ENCODE assay signal across 8 cellular contexts in the genomic region with DNA sequence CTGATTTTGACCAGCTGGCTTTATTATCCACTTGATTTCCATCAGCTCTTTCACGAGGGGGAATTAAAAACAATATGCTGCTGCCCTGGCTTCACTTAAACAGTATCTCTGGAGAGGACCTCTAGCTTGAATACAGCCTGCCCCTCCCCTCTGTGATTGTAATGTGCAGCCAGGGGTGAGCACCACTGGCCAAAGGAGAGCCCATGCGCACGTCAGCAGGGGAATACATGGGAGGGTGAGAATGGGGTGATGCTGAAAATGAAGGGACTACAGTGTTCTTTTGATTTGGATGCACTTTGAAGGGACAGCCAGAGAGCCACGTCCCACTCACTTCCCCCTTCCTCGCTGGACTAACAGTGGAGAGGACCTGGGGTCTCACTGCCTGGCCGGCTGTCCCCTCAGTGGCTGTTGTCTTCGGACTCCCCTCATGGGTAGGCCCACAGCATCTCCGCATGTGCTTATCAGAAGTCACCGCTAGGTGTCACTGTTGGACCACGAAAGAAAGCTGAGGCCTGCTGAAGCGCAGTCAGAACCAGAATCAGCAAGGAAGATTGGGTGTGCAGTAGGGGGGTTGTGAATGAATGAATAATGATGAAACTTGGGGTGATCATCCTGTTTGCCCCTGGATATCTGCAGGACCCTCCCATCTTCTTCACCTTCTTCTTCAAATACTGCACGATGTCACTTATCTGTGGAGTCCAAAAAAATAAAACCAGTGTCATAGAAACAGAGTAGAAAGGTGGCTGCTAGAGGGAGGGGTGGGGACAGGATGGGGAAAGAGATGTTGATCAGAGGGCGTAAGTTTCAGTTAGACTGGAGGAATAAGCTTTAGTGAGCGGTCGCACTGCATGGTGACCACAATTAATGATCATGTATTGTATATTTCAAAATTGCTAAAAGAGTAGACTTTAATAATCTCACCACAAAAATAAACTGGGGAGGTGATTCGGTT. TPM values are rescaled to one million over a fixed set of nuclear protein-coding genes. Genes with fewer than 3 reads are reported as not detected.
DNase-seq lines count a peak whose midpoint lies in the region; ATAC-seq and TF ChIP-seq lines count a peak whose summit lies in the region.

No MANE protein-coding gene starts in this region.

- peak overlapping the region; percentile 59 for H3K27ac Mint-ChIP-seq in chondrocyte (ENCODE audit: unreplicated experiment)

- no peaks in the 10 kb centered on the region for H3K9me3 Mint-ChIP-seq in chondrocyte (ENCODE audit: low read depth)

- 36% methylated on average over 16 of the region's 16 CpGs for WGBS in liver

- peak; percentile 83 to 96 for TF ChIP-seq RAD21 in liver (IDR thresholded peaks at IDR 0.05)

- H3K27ac ChIP-seq in 22Rv1 (no peak overlapping the region), liver (ENCODE audit: low read depth in 1 of 2, low read length in 2 of 2) (no peak overlapping the region)

- H3K9ac ChIP-seq in liver (ENCODE audit: low read depth in 1 of 2, low read length in 2 of 2), result no peak overlapping the region

- H3K4me1 Mint-ChIP-seq in chondrocyte (ENCODE audit: low read depth), result peaks cover 12% of the 10 kb centered on the region

- H3K27me3 ChIP-seq in liver (ENCODE audit: control insufficient read depth in 4 of 4, insufficient read depth in 4 of 4, low read length in 3 of 4), result peaks cover 0 to 2% (median 0%) of the 10 kb centered on the region in 4 donors

- H3K36me3 ChIP-seq in liver (ENCODE audit: control insufficient read depth in 4 of 4, insufficient read depth in 3 of 4, low read depth in 1 of 4, low read length in 3 of 4), result no peaks in the 10 kb centered on the region

- H3K36me3 Mint-ChIP-seq in chondrocyte (ENCODE audit: low read depth), result no peaks in the 10 kb centered on the region

- peak; percentile 23 for TF ChIP-seq CTCF in 22Rv1 (IDR thresholded peaks at IDR 0.05)
- peak; percentile 94 for TF ChIP-seq CTCF in GM13977 (IDR thresholded peaks at IDR 0.05; ENCODE audit: extremely low read depth, insufficient read depth, missing control alignments)
- peak; percentile 88 for TF ChIP-seq CTCF in chondrocyte (IDR thresholded peaks at IDR 0.05)
- TF ChIP-seq CTCF in liver (IDR thresholded peaks at IDR 0.05; ENCODE audit: low read depth, low read length, missing input control), result peak; percentile 78

- in situ Hi-C loops in GM13977 (cut with MboI; ENCODE audit: low pct_unique_long_range_greater_than_20kb, low sequenced_read_pairs, unreplicated experiment), result loop anchor here (10.0 to 25.0 kb wide), 2 partner anchors 423 to 945 kb away; partner anchors contain the start of gene MID1

- H3K27me3 Mint-ChIP-seq in chondrocyte (ENCODE audit: low read depth), result no peaks in the 10 kb centered on the region

- no peaks in the 10 kb centered on the region for H3K9me3 ChIP-seq in liver (ENCODE audit: control insufficient read depth in 4 of 4, low read length in 3 of 4)

- ATAC-seq in HG02938 (IDR thresholded peaks at IDR 0.05; ENCODE audit: unreplicated experiment), result peak; percentile 84

- no peak overlapping the region for H3K4me3 Mint-ChIP-seq in chondrocyte (ENCODE audit: unreplicated experiment)

- H3K4me3 ChIP-seq in liver (ENCODE audit: low read depth in 1 of 3, low read length in 3 of 3), result no peak overlapping the region

- no peaks in the 10 kb centered on the region for H3K4me1 ChIP-seq in liver (ENCODE audit: control insufficient read depth in 4 of 4, insufficient read depth in 4 of 4, low read length in 3 of 4)

- peak; percentile 64 for DNase-seq in GM13977 (ENCODE audit: low spot score)
- DNase-seq in NCI-H2227 (lab: John Stamatoyannopoulos, UW; ENCODE audit: unreplicated experiment), result peak; percentile 90
- peak; percentile 51 to 85 for DNase-seq in activated CD4-positive, alpha-beta T cell treated with anti-CD3 and anti-CD28 coated beads for 4 hours
- no peak for DNase-seq in chondrocyte (ENCODE audit: low spot score)
- DNase-seq in stimulated activated CD4-positive, alpha-beta T cell treated with anti-CD3 and anti-CD28 coated beads, TNF-alpha, amount 100 ng/mL, for 1 hour (ENCODE audit: low read depth in 3 of 3, low spot score in 1 of 3), result peak; percentile 3 to 67 (median 52)

TF ChIP-seq in liver, 16 proteins besides CTCF, POLR2A, EP300 and RAD21:
- no peak for TF ChIP-seq RXRA (IDR thresholded peaks at IDR 0.05)
- TF ChIP-seq NR2F2 (IDR thresholded peaks at IDR 0.05), result no peak
- TF ChIP-seq, protein P1, sequence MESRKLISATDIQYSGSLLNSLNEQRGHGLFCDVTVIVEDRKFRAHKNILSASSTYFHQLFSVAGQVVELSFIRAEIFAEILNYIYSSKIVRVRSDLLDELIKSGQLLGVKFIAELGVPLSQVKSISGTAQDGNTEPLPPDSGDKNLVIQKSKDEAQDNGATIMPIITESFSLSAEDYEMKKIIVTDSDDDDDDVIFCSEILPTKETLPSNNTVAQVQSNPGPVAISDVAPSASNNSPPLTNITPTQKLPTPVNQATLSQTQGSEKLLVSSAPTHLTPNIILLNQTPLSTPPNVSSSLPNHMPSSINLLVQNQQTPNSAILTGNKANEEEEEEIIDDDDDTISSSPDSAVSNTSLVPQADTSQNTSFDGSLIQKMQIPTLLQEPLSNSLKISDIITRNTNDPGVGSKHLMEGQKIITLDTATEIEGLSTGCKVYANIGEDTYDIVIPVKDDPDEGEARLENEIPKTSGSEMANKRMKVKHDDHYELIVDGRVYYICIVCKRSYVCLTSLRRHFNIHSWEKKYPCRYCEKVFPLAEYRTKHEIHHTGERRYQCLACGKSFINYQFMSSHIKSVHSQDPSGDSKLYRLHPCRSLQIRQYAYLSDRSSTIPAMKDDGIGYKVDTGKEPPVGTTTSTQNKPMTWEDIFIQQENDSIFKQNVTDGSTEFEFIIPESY (IDR thresholded peaks at IDR 0.05), result no peak
- no peak for TF ChIP-seq SP1 (IDR thresholded peaks at IDR 0.05)
- no peak for TF ChIP-seq GABPA (IDR thresholded peaks at IDR 0.05 in 1 of 2, conservative IDR thresholded peaks at IDR 0.05 in 1 of 2)
- TF ChIP-seq FOXA1 (IDR thresholded peaks at IDR 0.05), result no peak
- TF ChIP-seq, protein P2, sequence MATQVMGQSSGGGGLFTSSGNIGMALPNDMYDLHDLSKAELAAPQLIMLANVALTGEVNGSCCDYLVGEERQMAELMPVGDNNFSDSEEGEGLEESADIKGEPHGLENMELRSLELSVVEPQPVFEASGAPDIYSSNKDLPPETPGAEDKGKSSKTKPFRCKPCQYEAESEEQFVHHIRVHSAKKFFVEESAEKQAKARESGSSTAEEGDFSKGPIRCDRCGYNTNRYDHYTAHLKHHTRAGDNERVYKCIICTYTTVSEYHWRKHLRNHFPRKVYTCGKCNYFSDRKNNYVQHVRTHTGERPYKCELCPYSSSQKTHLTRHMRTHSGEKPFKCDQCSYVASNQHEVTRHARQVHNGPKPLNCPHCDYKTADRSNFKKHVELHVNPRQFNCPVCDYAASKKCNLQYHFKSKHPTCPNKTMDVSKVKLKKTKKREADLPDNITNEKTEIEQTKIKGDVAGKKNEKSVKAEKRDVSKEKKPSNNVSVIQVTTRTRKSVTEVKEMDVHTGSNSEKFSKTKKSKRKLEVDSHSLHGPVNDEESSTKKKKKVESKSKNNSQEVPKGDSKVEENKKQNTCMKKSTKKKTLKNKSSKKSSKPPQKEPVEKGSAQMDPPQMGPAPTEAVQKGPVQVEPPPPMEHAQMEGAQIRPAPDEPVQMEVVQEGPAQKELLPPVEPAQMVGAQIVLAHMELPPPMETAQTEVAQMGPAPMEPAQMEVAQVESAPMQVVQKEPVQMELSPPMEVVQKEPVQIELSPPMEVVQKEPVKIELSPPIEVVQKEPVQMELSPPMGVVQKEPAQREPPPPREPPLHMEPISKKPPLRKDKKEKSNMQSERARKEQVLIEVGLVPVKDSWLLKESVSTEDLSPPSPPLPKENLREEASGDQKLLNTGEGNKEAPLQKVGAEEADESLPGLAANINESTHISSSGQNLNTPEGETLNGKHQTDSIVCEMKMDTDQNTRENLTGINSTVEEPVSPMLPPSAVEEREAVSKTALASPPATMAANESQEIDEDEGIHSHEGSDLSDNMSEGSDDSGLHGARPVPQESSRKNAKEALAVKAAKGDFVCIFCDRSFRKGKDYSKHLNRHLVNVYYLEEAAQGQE (IDR thresholded peaks at IDR 0.05), result no peak
- TF ChIP-seq HNF4G (IDR thresholded peaks at IDR 0.05), result no peak
- no peak for TF ChIP-seq TAF1 (conservative IDR thresholded peaks at IDR 0.05)
- TF ChIP-seq JUND (IDR thresholded peaks at IDR 0.05), result no peak
- no peak for TF ChIP-seq EGR1 (IDR thresholded peaks at IDR 0.05; ENCODE audit: low read depth in 2 of 2)
- no peak for TF ChIP-seq FOXA2 (IDR thresholded peaks at IDR 0.05)
- TF ChIP-seq HNF4A (conservative IDR thresholded peaks at IDR 0.05), result no peak
- TF ChIP-seq, protein P3, sequence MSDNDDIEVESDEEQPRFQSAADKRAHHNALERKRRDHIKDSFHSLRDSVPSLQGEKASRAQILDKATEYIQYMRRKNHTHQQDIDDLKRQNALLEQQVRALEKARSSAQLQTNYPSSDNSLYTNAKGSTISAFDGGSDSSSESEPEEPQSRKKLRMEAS (IDR thresholded peaks at IDR 0.05), result no peak
- no peak for TF ChIP-seq YY1 (IDR thresholded peaks at IDR 0.05)
- TF ChIP-seq, protein P4, sequence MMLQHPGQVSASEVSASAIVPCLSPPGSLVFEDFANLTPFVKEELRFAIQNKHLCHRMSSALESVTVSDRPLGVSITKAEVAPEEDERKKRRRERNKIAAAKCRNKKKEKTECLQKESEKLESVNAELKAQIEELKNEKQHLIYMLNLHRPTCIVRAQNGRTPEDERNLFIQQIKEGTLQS (IDR thresholded peaks at IDR 0.05), result no peak

RNA-seq across cellular contexts. Expression of gene CLCN4, which starts 32.8 kb away (rescaled TPM):
- total RNA-seq in chondrocyte (2.2 to 4.2 TPM (median 4.2 TPM) in 3 replicates), liver (10 to 100 TPM in 1 of 2 donors, 1 to 10 TPM in 1; 5.8 to 10.9 TPM)
- 1 to 10 TPM; 1.5 to 2.2 TPM for polyA plus RNA-seq in liver

Comparison
In these comparisons a context has a peak if more than half of its experiments do, and no peak if none do; other contexts are left out.
1. CTCF ChIP-seq: peak in every context shown above with its lines; median percentile 94 in GM13977; 88 in chondrocyte; 78 in liver; 23 in 22Rv1.